19 cellular contexts compared by ENCODE assay signal in the genomic region with DNA sequence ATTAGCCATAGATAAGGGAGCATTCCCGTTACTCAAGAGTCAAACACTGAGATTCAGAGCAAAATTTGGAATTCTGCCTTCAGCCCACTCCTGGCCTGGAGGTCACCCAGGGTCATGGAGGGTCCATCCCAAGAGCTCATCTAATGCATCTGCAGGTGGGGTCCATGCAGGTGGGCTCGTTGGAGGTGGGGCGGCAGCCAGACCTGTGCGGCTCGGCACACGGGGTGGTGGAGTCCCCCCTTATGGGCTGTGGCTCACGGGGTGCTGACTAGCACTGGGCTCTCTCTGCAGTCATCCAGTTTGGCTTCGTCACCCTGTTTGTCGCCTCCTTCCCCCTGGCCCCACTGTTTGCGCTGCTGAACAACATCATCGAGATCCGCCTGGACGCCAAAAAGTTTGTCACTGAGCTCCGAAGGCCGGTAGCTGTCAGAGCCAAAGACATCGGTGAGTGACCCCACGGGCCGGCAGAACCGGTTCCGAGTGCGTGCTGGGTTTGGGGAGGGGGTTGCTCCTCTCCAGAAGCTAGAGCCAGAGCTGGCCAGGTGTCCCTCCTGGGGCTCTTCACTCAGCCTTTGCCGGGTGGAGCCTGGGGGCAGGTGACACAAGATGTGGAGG.
"Had no signal": no experiment of that assay in that cellular context is flagged by ENCODE, and none has a peak within 500 bp of the region (broad histone marks: within the 10 kb centered on the region; RNA-seq: fewer than 3 reads in every experiment).

No MANE protein-coding gene starts in this region.

- H3K27ac Mint-ChIP-seq: immature natural killer cell; memory B cell; naive thymus-derived CD4-positive, alpha-beta T cell had no signal

- H3K4me3 ChIP-seq: coronary artery, dorsolateral prefrontal cortex, esophagus muscularis mucosa, gastroesophageal sphincter, heart left ventricle, hepatocyte, left ventricle myocardium inferior, lower lobe of right lung had no signal

- H3K4me3 Mint-ChIP-seq: immature natural killer cell; memory B cell; naive thymus-derived CD4-positive, alpha-beta T cell had no signal

- H3K4me2 ChIP-seq: hepatocyte had no signal

- H3K36me3 ChIP-seq: gastroesophageal sphincter, left ventricle myocardium inferior, lower lobe of right lung had no signal

- H3K4me1 Mint-ChIP-seq: immature natural killer cell; memory B cell; naive thymus-derived CD4-positive, alpha-beta T cell had no signal

- H3K27ac ChIP-seq: coronary artery, dorsolateral prefrontal cortex, esophagus muscularis mucosa, foreskin keratinocyte, gastroesophageal sphincter, heart left ventricle, hepatocyte, left ventricle myocardium inferior, lower lobe of right lung had no signal

- H3K79me2 ChIP-seq: hepatocyte had no signal

- H3K27me3 ChIP-seq: foreskin keratinocyte, heart left ventricle, hepatocyte had no signal

- H3K9me3 Mint-ChIP-seq: immature natural killer cell; memory B cell; naive thymus-derived CD4-positive, alpha-beta T cell had no signal

- DNase-seq: dermis blood vessel endothelial cell; dorsolateral prefrontal cortex; effector CD4-positive, alpha-beta T cell; effector memory CD4-positive, alpha-beta T cell; foreskin keratinocyte; heart left ventricle; hypothalamus; immature natural killer cell; left cardiac atrium; left ventricle myocardium inferior; lower lobe of right lung; mesendoderm; midbrain; naive thymus-derived CD4-positive, alpha-beta T cell had no signal

- ATAC-seq: foreskin keratinocyte; gastroesophageal sphincter; heart left ventricle; left cardiac atrium; lower lobe of right lung; naive thymus-derived CD4-positive, alpha-beta T cell had no signal

- H2AFZ ChIP-seq: hepatocyte had no signal

- H3K36me3 Mint-ChIP-seq: immature natural killer cell; memory B cell; naive thymus-derived CD4-positive, alpha-beta T cell had no signal

- H3K9me3 ChIP-seq: esophagus muscularis mucosa, gastroesophageal sphincter, heart left ventricle, left ventricle myocardium inferior, lower lobe of right lung had no signal

- H3K4me1 ChIP-seq: esophagus muscularis mucosa, foreskin keratinocyte, gastroesophageal sphincter, heart left ventricle, left ventricle myocardium inferior, lower lobe of right lung had no signal
